ENCODE assay signal across 14 cellular contexts in genomic region chr6:111922454-111923297, GRCh38. TPM values are rescaled to one million over a fixed set of nuclear protein-coding genes. Genes with fewer than 3 reads are reported as not detected.
DNase-seq lines count a peak whose midpoint lies in the region; TF ChIP-seq lines count a peak whose summit lies in the region.
"Had no signal": no experiment of that assay in that cellular context is flagged by ENCODE, and none has a peak within 500 bp of the region (broad histone marks: within the 10 kb centered on the region; RNA-seq: fewer than 3 reads in every experiment).

No MANE protein-coding gene starts in this region.

- TF ChIP-seq CTCF in osteoblast (IDR thresholded peaks at IDR 0.05; ENCODE audit: extremely low read depth, low read depth, low read length): no peak

- H3K4me3 Mint-ChIP-seq in activated naive CD8-positive, alpha-beta T cell treated with anti-CD3 and anti-CD28 coated beads for 36 hours: no peak overlapping the region
- H3K4me3 Mint-ChIP-seq in CD8-positive, alpha-beta memory T cell: no peak overlapping the region
- H3K4me3 Mint-ChIP-seq: activated CD4-positive, alpha-beta T cell treated with anti-CD3 and anti-CD28 coated beads, Interleukin-2, amount 10 ng/mL, durations not matched to agents 24 days and 14 days; natural killer cell treated with Interleukin-12 subunit alpha and Interleukin-12 subunit beta and Interleukin-15 and Interleukin-18, amount 100 ng/mL, for 72 hours had no signal

- no peaks in the 10 kb centered on the region for H3K9me3 ChIP-seq in osteoblast (ENCODE audit: low read depth, low read length)
- no peaks in the 10 kb centered on the region for H3K9me3 ChIP-seq in CD8-positive, alpha-beta memory T cell (ENCODE audit: low read length)
- H3K9me3 ChIP-seq: A549, tibial artery had no signal

- no peaks in the 10 kb centered on the region for H3K27me3 ChIP-seq in osteoblast (ENCODE audit: insufficient read depth, low read length)
- no peaks in the 10 kb centered on the region for H3K27me3 ChIP-seq in CD8-positive, alpha-beta memory T cell (ENCODE audit: insufficient read depth, low read length, poor library complexity, severe bottlenecking)
- H3K27me3 ChIP-seq: tibial artery had no signal

- DNase-seq in NCI-H345 (lab: John Stamatoyannopoulos, UW) (peak; percentile 30), NCI-H345 treated with DMSO at 0.1 percent for 48 hours (lab: John Stamatoyannopoulos, UW; ENCODE audit: unreplicated experiment) (no peak), NCI-H2029 treated with DMSO at 0.1 percent for 48 hours (lab: John Stamatoyannopoulos, UW) (peak; percentile 83), osteoblast (ENCODE audit: insufficient read length, low spot score, missing footprints) (no peak), T-helper 9 cell (no peak), hepatic stellate cell (ENCODE audit: low spot score) (no peak)
- no peak for DNase-seq in activated naive CD8-positive, alpha-beta T cell treated with anti-CD3 and anti-CD28 coated beads for 36 hours
- no peak for DNase-seq in CD8-positive, alpha-beta memory T cell
- DNase-seq: activated CD4-positive, alpha-beta T cell treated with anti-CD3 and anti-CD28 coated beads, Interleukin-2, amount 10 ng/mL, durations not matched to agents 24 days and 14 days; caudate nucleus; stimulated activated CD4-positive, alpha-beta T cell treated with anti-CD3 and anti-CD28 coated beads, Interleukin-2, amount 100 ng/mL, for 48 hours; tibial artery had no signal

- peaks cover 28% of the 10 kb centered on the region for H3K4me1 Mint-ChIP-seq in activated naive CD8-positive, alpha-beta T cell treated with anti-CD3 and anti-CD28 coated beads for 36 hours
- peaks cover 0 to 5% (median 0%) of the 10 kb centered on the region in 3 donors for H3K4me1 Mint-ChIP-seq in CD8-positive, alpha-beta memory T cell

- no peak overlapping the region for H3K4me2 ChIP-seq in osteoblast (ENCODE audit: insufficient read depth, low read length)
- H3K4me2 ChIP-seq: A549 had no signal

- peaks cover 34% of the 10 kb centered on the region for H3K4me1 ChIP-seq in osteoblast (ENCODE audit: insufficient read depth, low read length)
- H3K4me1 ChIP-seq in CD8-positive, alpha-beta memory T cell (ENCODE audit: insufficient read depth, low read length): no peaks in the 10 kb centered on the region
- H3K4me1 ChIP-seq: tibial artery had no signal

- no peaks in the 10 kb centered on the region for H3K36me3 Mint-ChIP-seq in activated naive CD8-positive, alpha-beta T cell treated with anti-CD3 and anti-CD28 coated beads for 36 hours
- no peaks in the 10 kb centered on the region for H3K36me3 Mint-ChIP-seq in CD8-positive, alpha-beta memory T cell
- H3K36me3 Mint-ChIP-seq: natural killer cell treated with Interleukin-12 subunit alpha and Interleukin-12 subunit beta and Interleukin-15 and Interleukin-18, amount 100 ng/mL, for 72 hours had no signal

- H3K27me3 Mint-ChIP-seq in activated naive CD8-positive, alpha-beta T cell treated with anti-CD3 and anti-CD28 coated beads for 36 hours: no peaks in the 10 kb centered on the region
- H3K27me3 Mint-ChIP-seq in CD8-positive, alpha-beta memory T cell: no peaks in the 10 kb centered on the region
- H3K27me3 Mint-ChIP-seq: activated CD4-positive, alpha-beta T cell treated with anti-CD3 and anti-CD28 coated beads, Interleukin-2, amount 10 ng/mL, durations not matched to agents 24 days and 14 days; natural killer cell treated with Interleukin-12 subunit alpha and Interleukin-12 subunit beta and Interleukin-15 and Interleukin-18, amount 100 ng/mL, for 72 hours had no signal

- no peak overlapping the region for H2AFZ ChIP-seq in osteoblast (ENCODE audit: low read length)

- H4K20me1 ChIP-seq in osteoblast (ENCODE audit: insufficient read depth, low read length): no peaks in the 10 kb centered on the region

- H3K27ac Mint-ChIP-seq in activated naive CD8-positive, alpha-beta T cell treated with anti-CD3 and anti-CD28 coated beads for 36 hours: peak overlapping the region; percentile 64
- no peak overlapping the region for H3K27ac Mint-ChIP-seq in CD8-positive, alpha-beta memory T cell
- H3K27ac Mint-ChIP-seq: activated CD4-positive, alpha-beta T cell treated with anti-CD3 and anti-CD28 coated beads, Interleukin-2, amount 10 ng/mL, durations not matched to agents 24 days and 14 days had no signal

- no peaks in the 10 kb centered on the region for H3K9me3 Mint-ChIP-seq in activated naive CD8-positive, alpha-beta T cell treated with anti-CD3 and anti-CD28 coated beads for 36 hours
- no peaks in the 10 kb centered on the region for H3K9me3 Mint-ChIP-seq in CD8-positive, alpha-beta memory T cell
- H3K9me3 Mint-ChIP-seq: natural killer cell treated with Interleukin-12 subunit alpha and Interleukin-12 subunit beta and Interleukin-15 and Interleukin-18, amount 100 ng/mL, for 72 hours had no signal

- peak overlapping the region; percentile 23 for H3K27ac ChIP-seq in osteoblast (ENCODE audit: low read depth, low read length)
- H3K27ac ChIP-seq in CD8-positive, alpha-beta memory T cell (ENCODE audit: low read depth, low read length): no peak overlapping the region
- H3K27ac ChIP-seq: A549, tibial artery had no signal

- no peak overlapping the region for H3K4me3 ChIP-seq in osteoblast (ENCODE audit: insufficient read depth, low read length)
- H3K4me3 ChIP-seq in CD8-positive, alpha-beta memory T cell (ENCODE audit: low read length): no peak overlapping the region
- H3K4me3 ChIP-seq: A549, tibial artery had no signal

- no peaks in the 10 kb centered on the region for H3K36me3 ChIP-seq in osteoblast (ENCODE audit: insufficient read depth, low read length)
- H3K36me3 ChIP-seq in CD8-positive, alpha-beta memory T cell (ENCODE audit: insufficient read depth, low read length): no peaks in the 10 kb centered on the region
- H3K36me3 ChIP-seq: tibial artery had no signal

- POLR2A ChIA-PET in CD8-positive, alpha-beta memory T cell (lab: Charles Lee): no interaction called here

- no peaks in the 10 kb centered on the region for H3K79me2 ChIP-seq in osteoblast (ENCODE audit: insufficient read depth, low read length)

- CTCF ChIA-PET in CD8-positive, alpha-beta memory T cell (lab: Charles Lee): no interaction called here

RNA-seq across cellular contexts. Expression of gene FYN, which starts 49.4 kb away (rescaled TPM):
- 100 to 1,000 TPM; 390 to 395 TPM for total RNA-seq in activated naive CD8-positive, alpha-beta T cell treated with anti-CD3 and anti-CD28 coated beads for 36 hours
- 104 and 106 TPM in 2 replicates for total RNA-seq in osteoblast
- total RNA-seq in CD8-positive, alpha-beta memory T cell: 100 to 1,000 TPM; 481 to 491 TPM
- 611 TPM for polyA plus RNA-seq in CD8-positive, alpha-beta memory T cell

Comparison
In these comparisons a context has a peak if more than half of its experiments do, and no peak if none do; other contexts are left out.
1. DNase-seq: peak in NCI-H345 (single experiment) and NCI-H2029 treated with DMSO at 0.1 percent for 48 hours (single experiment); none in NCI-H345 treated with DMSO at 0.1 percent for 48 hours (single experiment), activated naive CD8-positive, alpha-beta T cell treated with anti-CD3 and anti-CD28 coated beads for 36 hours (single experiment), osteoblast (single experiment), T-helper 9 cell (single experiment), hepatic stellate cell (single experiment) and CD8-positive, alpha-beta memory T cell (0 of 5).